8 cellular contexts compared by ENCODE assay signal in the genomic region with DNA sequence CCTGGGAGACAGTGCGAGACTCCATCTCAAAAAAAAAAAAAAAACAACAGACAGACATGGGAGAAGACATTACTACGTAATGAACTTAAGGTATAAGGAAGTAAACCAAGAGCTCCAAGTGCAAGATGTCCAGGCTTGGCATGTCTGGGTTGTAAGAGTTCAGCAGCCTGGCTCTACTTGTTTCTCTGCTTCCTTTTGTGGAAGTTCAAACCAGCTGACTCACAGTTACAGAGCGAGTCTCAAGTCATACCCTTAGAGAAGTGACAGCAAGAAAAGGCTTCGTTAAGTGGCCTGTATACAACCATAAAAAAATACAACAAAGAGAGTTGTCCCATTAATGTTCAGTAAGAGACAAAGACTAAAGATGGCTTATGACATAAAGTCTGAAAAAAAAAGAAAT. TPM values are rescaled to one million over a fixed set of nuclear protein-coding genes. Genes with fewer than 3 reads are reported as not detected.
DNase-seq lines count a peak whose midpoint lies in the region; ATAC-seq and TF ChIP-seq lines count a peak whose summit lies in the region.

No MANE protein-coding gene starts in this region.

- H3K36me3 ChIP-seq in SJSA1, result peaks cover 87% of the 10 kb centered on the region
- H3K36me3 ChIP-seq in HAP-1 (replicated peaks), result peaks cover 53% of the 10 kb centered on the region

- H3K9me3 Mint-ChIP-seq in osteocyte (ENCODE audit: unreplicated experiment), result no peaks in the 10 kb centered on the region

- peaks cover 24% of the 10 kb centered on the region for H3K36me3 Mint-ChIP-seq in osteocyte (ENCODE audit: unreplicated experiment)

- DNase-seq in GDM1 (lab: John Stamatoyannopoulos, UW), result peak; percentile 65
- DNase-seq in SJSA1 (ENCODE audit: low read depth in 1 of 2, low spot score in 2 of 2), result peak in 1 of 2 experiments; percentile 26
- DNase-seq in osteocyte (ENCODE audit: extremely low spot score, unreplicated experiment), result no peak
- DNase-seq in HAP-1 (ENCODE audit: low spot score in 2 of 2), result no peak
- no peak for DNase-seq in activated CD4-positive, alpha-beta T cell treated with anti-CD3 and anti-CD28 coated beads, Interleukin-2, amount 50 U/mL, for 48 hours
- no peak for DNase-seq in HPDE6-E6E7 (ENCODE audit: extremely low spot score)

- TF ChIP-seq CTCF in osteocyte (IDR thresholded peaks at IDR 0.05), result no peak

- peak overlapping the region; percentile 98 for H3K4me3 Mint-ChIP-seq in osteocyte (ENCODE audit: unreplicated experiment)

- H3K4me1 ChIP-seq in SJSA1 (replicated peaks), result peaks cover 16% of the 10 kb centered on the region
- peaks cover 7% of the 10 kb centered on the region; the same call in 1 of the 2 replicates for H3K4me1 ChIP-seq in HAP-1

- H3K9me3 ChIP-seq in SJSA1 (replicated peaks) (no peaks in the 10 kb centered on the region), HAP-1 (no peaks in the 10 kb centered on the region)

- peaks cover 21% of the 10 kb centered on the region for H3K4me1 Mint-ChIP-seq in osteocyte (ENCODE audit: unreplicated experiment)

- ATAC-seq in esophagus mucosa (peak; percentile 86), GM18873 (IDR thresholded peaks at IDR 0.05; ENCODE audit: low FRiP score, unreplicated experiment) (no peak)

- H3K27me3 ChIP-seq in SJSA1 (replicated peaks) (no peaks in the 10 kb centered on the region), HAP-1 (ENCODE audit: low read depth) (no peaks in the 10 kb centered on the region)

- no peaks in the 10 kb centered on the region for H3K27me3 Mint-ChIP-seq in osteocyte (ENCODE audit: unreplicated experiment)

- H3K27ac Mint-ChIP-seq in osteocyte (ENCODE audit: unreplicated experiment), result peak overlapping the region; percentile 99

- peak overlapping the region; percentile 64 for H3K27ac ChIP-seq in SJSA1

- peak overlapping the region; percentile 46 for H3K4me3 ChIP-seq in SJSA1
- no peak overlapping the region for H3K4me3 ChIP-seq in HAP-1

- in situ Hi-C loops in HAP-1 (cut with MboI; ENCODE audit: low sequenced_read_pairs), result loop anchor here (10.0 to 25.0 kb wide), 2 partner anchors 395 to 1673 kb away; no protein-coding TSS in a partner anchor

RNA-seq across cellular contexts. Expression of gene RIT1, which starts 1.3 kb away (rescaled TPM):
- 47.4 and 73.8 TPM in 2 replicates for total RNA-seq in SJSA1 (2014; rRNA removed; shearing (Covaris generic))
- total RNA-seq in esophagus mucosa (35.7 TPM), osteocyte (43.1 and 45.6 TPM in 2 replicates)

RNA-seq across cellular contexts. Expression of gene KHDC4, which starts 24.3 kb away (rescaled TPM):
- total RNA-seq in SJSA1 (2014; rRNA removed; shearing (Covaris generic)), result 31.5 and 63.9 TPM in 2 replicates
- total RNA-seq in esophagus mucosa (19.4 TPM), osteocyte (48.8 and 53.7 TPM in 2 replicates)

RNA-seq across cellular contexts. Expression of gene RXFP4, which starts 31.5 kb away (rescaled TPM):
- not detected in 2 replicates for total RNA-seq in SJSA1 (2014; rRNA removed; shearing (Covaris generic))
- total RNA-seq in esophagus mucosa, result not detected
- not detected in 2 replicates for total RNA-seq in osteocyte

RNA-seq across cellular contexts. Expression of gene SYT11, which starts 50.5 kb away (rescaled TPM):
- 6.3 and 6.9 TPM in 2 replicates for total RNA-seq in SJSA1 (2014; rRNA removed; shearing (Covaris generic))
- total RNA-seq in esophagus mucosa (0.76 TPM), osteocyte (5.3 TPM in 2 replicates)

RNA-seq across cellular contexts. Expression of gene GON4L, which starts 52.9 kb away (rescaled TPM):
- 14.6 and 22.7 TPM in 2 replicates for total RNA-seq in SJSA1 (2014; rRNA removed; shearing (Covaris generic))
- total RNA-seq in esophagus mucosa, result 25.9 TPM
- total RNA-seq in osteocyte, result 56.3 and 57.0 TPM in 2 replicates
